26 cellular contexts compared by ENCODE assay signal in genomic region chr13:48741377-48741776, GRCh38.
DNase-seq lines count a peak whose midpoint lies in the region; ATAC-seq, FAIRE-seq and TF ChIP-seq lines count a peak whose summit lies in the region.
"Had no signal": no experiment of that assay in that cellular context is flagged by ENCODE, and none has a peak within 500 bp of the region (broad histone marks: within the 10 kb centered on the region; RNA-seq: fewer than 3 reads in every experiment).

No MANE protein-coding gene starts in this region.

- no peak overlapping the region for H3K4me2 ChIP-seq in Karpas-422 (ENCODE audit: low read depth, low read length, poor library complexity, severe bottlenecking)
- no peak overlapping the region for H3K4me2 ChIP-seq in endothelial cell of umbilical vein (ENCODE audit: insufficient read depth, low read length)

- no peak overlapping the region for H3K9ac ChIP-seq in Karpas-422 (ENCODE audit: low read length)
- no peak overlapping the region for H3K9ac ChIP-seq in endothelial cell of umbilical vein (replicated peaks; ENCODE audit: extremely low read depth, insufficient read depth, low read length)
- H3K9ac ChIP-seq: GM23248 had no signal

- no peaks in the 10 kb centered on the region for H4K20me1 ChIP-seq in Karpas-422 (ENCODE audit: insufficient read depth, low read depth, low read length)
- no peaks in the 10 kb centered on the region for H4K20me1 ChIP-seq in endothelial cell of umbilical vein (replicated peaks; ENCODE audit: control insufficient read depth, extremely low read depth, insufficient read depth, low read length)

- H3K9me2 ChIP-seq in Karpas-422 (replicated peaks; ENCODE audit: insufficient read depth, low read length) = no peaks in the 10 kb centered on the region

- peaks cover 20% of the 10 kb centered on the region for H3K4me1 ChIP-seq in Karpas-422 (ENCODE audit: low read length)
- H3K4me1 ChIP-seq in endothelial cell of umbilical vein (ENCODE audit: control insufficient read depth, extremely low read depth, insufficient read depth, low read length) = no peaks in the 10 kb centered on the region
- H3K4me1 ChIP-seq: tibial artery had no signal

- H3K9me1 ChIP-seq in endothelial cell of umbilical vein (replicated peaks; ENCODE audit: control insufficient read depth, extremely low read depth, insufficient read depth, low read length) = no peaks in the 10 kb centered on the region

- CTCF ChIA-PET in endothelial cell of umbilical vein (lab: Charles Lee) = interaction anchor here (0.8 to 3.5 kb wide), 4 partner anchors 9 to 27 kb away, joined by 3 to 13 read pairs (median 4); no protein-coding TSS in a partner anchor

- TF ChIP-seq POLR2A in endothelial cell of umbilical vein (IDR thresholded peaks at IDR 0.05; ENCODE audit: low read depth, low read length) = no peak

- no peaks in the 10 kb centered on the region for H3K36me3 ChIP-seq in Karpas-422 (ENCODE audit: insufficient read depth, low read length)
- H3K36me3 ChIP-seq in endothelial cell of umbilical vein (ENCODE audit: control insufficient read depth in 2 of 2, extremely low read depth in 1 of 2, insufficient read depth in 2 of 2, low read length in 2 of 2) = no peaks in the 10 kb centered on the region
- H3K36me3 ChIP-seq: tibial artery had no signal

- TF ChIP-seq CTCF in endothelial cell of umbilical vein (IDR thresholded peaks at IDR 0.05; ENCODE audit: extremely low read depth in 1 of 2, insufficient read depth in 1 of 2, low read depth in 1 of 2, low read length in 2 of 2) = no peak

- intact Hi-C loops in endothelial cell of umbilical vein (cut with micrococcal nuclease) = no loop called here

- no peaks in the 10 kb centered on the region for H3K9me3 ChIP-seq in Karpas-422 (ENCODE audit: low read length)
- H3K9me3 ChIP-seq in endothelial cell of umbilical vein (replicated peaks; ENCODE audit: control insufficient read depth, insufficient read depth, low read length) = no peaks in the 10 kb centered on the region
- H3K9me3 ChIP-seq: mucosa of descending colon, tibial artery had no signal

- H2AFZ ChIP-seq in Karpas-422 (ENCODE audit: low read length) (peak overlapping the region; percentile 9; the same call in 1 of the 2 replicates), endothelial cell of umbilical vein (ENCODE audit: low read depth, low read length) (no peak overlapping the region)
- H2AFZ ChIP-seq: GM23248 had no signal

- H3K79me2 ChIP-seq in Karpas-422 (ENCODE audit: low read length) (no peaks in the 10 kb centered on the region), endothelial cell of umbilical vein (ENCODE audit: control insufficient read depth, insufficient read depth, low read length) (no peaks in the 10 kb centered on the region)

- ATAC-seq in SK-N-SH treated with all-trans-retinoic acid at 6 μM for 48 hours (peak; percentile 57; the same call in 2 of the 3 replicates), HG03095 (IDR thresholded peaks at IDR 0.05; ENCODE audit: unreplicated experiment) (no peak), HG02588 (IDR thresholded peaks at IDR 0.05; ENCODE audit: unreplicated experiment) (no peak)
- ATAC-seq: CD8-positive, alpha-beta T cell; left ventricle myocardium superior; mucosa of descending colon; Panc1; stimulated activated naive CD8-positive, alpha-beta T cell treated with anti-CD3 and anti-CD28 coated beads, Interleukin-15, Interleukin-2, amounts not matched to agents 100 U/mL and 50 U/mL, for 24 hours; WTC11 had no signal

- POLR2A ChIA-PET in endothelial cell of umbilical vein (lab: Charles Lee) = no interaction called here

- FAIRE-seq in endothelial cell of umbilical vein (lab: Jason Lieb, UNC) = no peak

- H3K27ac ChIP-seq in Karpas-422 (ENCODE audit: low read length) = no peak overlapping the region
- H3K27ac ChIP-seq in endothelial cell of umbilical vein (ENCODE audit: insufficient read depth, low read depth, low read length) = no peak overlapping the region
- H3K27ac ChIP-seq: GM23248, HL-60, tibial artery had no signal

- H3K27me3 ChIP-seq in Karpas-422 (ENCODE audit: low read length) = no peaks in the 10 kb centered on the region
- H3K27me3 ChIP-seq in endothelial cell of umbilical vein (ENCODE audit: control insufficient read depth in 2 of 2, insufficient read depth in 2 of 2, low read length in 2 of 2) = peaks cover 4 to 8% of the 10 kb centered on the region in 2 experiments
- H3K27me3 ChIP-seq: tibial artery had no signal

- H3K4me3 ChIP-seq in Karpas-422 (ENCODE audit: low read length) (no peak overlapping the region), endothelial cell of umbilical vein (replicated peaks in 1 of 3; ENCODE audit: insufficient read depth in 1 of 3, low read depth in 1 of 3, low read length in 3 of 3) (no peak overlapping the region)
- H3K4me3 ChIP-seq: GM23248, mucosa of descending colon, tibial artery had no signal

- dilution Hi-C loops in endothelial cell of umbilical vein (cut with MboI; ENCODE audit: extremely low pct_ligation_motif_present, low sequenced_read_pairs) = no loop called here

- DNase-seq in Karpas-422 (no peak), endothelial cell of umbilical vein (ENCODE audit: low read depth, low spot score) (peak; percentile 37), myocyte (ENCODE audit: low read depth) (peak; percentile 55), NCI-H187 treated with DMSO at 0.1 percent for 48 hours (lab: John Stamatoyannopoulos, UW) (no peak), SHP77 treated with DMSO at 0.1 percent for 48 hours (lab: John Stamatoyannopoulos, UW) (no peak)
- DNase-seq: activated CD4-positive, alpha-beta memory T cell treated with anti-CD3 and anti-CD28 coated beads, Interleukin-2, amount 10 ng/mL, durations not matched to agents 7 days and 5 days; activated naive CD4-positive, alpha-beta T cell treated with anti-CD3 and anti-CD28 coated beads, Interleukin-2, amount 10 ng/mL, durations not matched to agents 7 days and 5 days; activated T-cell treated with anti-CD3 and anti-CD28 coated beads, Interleukin-2, amount 50 U/mL, for 24 hours; CD8-positive, alpha-beta T cell; DMS153; erythroblast; GM23248; head of caudate nucleus; left ventricle myocardium superior; mucosa of descending colon; NCI-H187; NCI-H446; stimulated activated CD4-positive, alpha-beta T cell treated with anti-CD3 and anti-CD28 coated beads, Interleukin-2, amount 100 ng/mL, for 24 hours; stimulated activated naive CD8-positive, alpha-beta T cell treated with anti-CD3 and anti-CD28 coated beads, Interleukin-15, Interleukin-2, amounts not matched to agents 100 U/mL and 50 U/mL, for 24 hours; tibial artery had no signal

- BruUV-seq in endothelial cell of umbilical vein (replicated peaks; lab: Mats Ljungman, UMichigan) = no TSS peak

TF ChIP-seq in SK-N-SH treated with all-trans-retinoic acid at 6 μM for 48 hours, 23 proteins besides CTCF, POLR2A, EP300 and RAD21 (continues in another document):
- TF ChIP-seq ZC3H10 (CRISPR knock-in tag; IDR thresholded peaks at IDR 0.05) = no peak
- TF ChIP-seq SNAI2 (CRISPR knock-in tag; IDR thresholded peaks at IDR 0.05) = no peak
- TF ChIP-seq GLIS3 (CRISPR knock-in tag; IDR thresholded peaks at IDR 0.05) = no peak
- no peak for TF ChIP-seq ZFP3 (CRISPR knock-in tag; IDR thresholded peaks at IDR 0.05)
- no peak for TF ChIP-seq TOX (CRISPR knock-in tag; IDR thresholded peaks at IDR 0.05; ENCODE audit: borderline replicate concordance)
- TF ChIP-seq BACH2 (CRISPR knock-in tag; IDR thresholded peaks at IDR 0.05; ENCODE audit: borderline replicate concordance) = no peak
- TF ChIP-seq POU6F1 (CRISPR knock-in tag; IDR thresholded peaks at IDR 0.05; ENCODE audit: borderline replicate concordance, low read depth) = no peak
- TF ChIP-seq RARB (CRISPR knock-in tag; IDR thresholded peaks at IDR 0.05) = no peak

TF ChIP-seq in endothelial cell of umbilical vein, 7 proteins besides CTCF, POLR2A, EP300 and RAD21:
- no peak for TF ChIP-seq GATA2 (IDR thresholded peaks at IDR 0.05; ENCODE audit: insufficient read depth, insufficient read length, low read depth, low read length)
- no peak for TF ChIP-seq EZH2 (IDR thresholded peaks at IDR 0.05; ENCODE audit: borderline replicate concordance, low read depth, low read length, severe bottlenecking)
- TF ChIP-seq MYC (IDR thresholded peaks at IDR 0.05; ENCODE audit: low read depth, low read length) = no peak
- no peak for TF ChIP-seq POLR2AphosphoS5 (IDR thresholded peaks at IDR 0.05; ENCODE audit: insufficient read depth, low read depth, low read length)
- TF ChIP-seq JUN (IDR thresholded peaks at IDR 0.05; ENCODE audit: borderline replicate concordance, insufficient read depth, insufficient read length, low read depth) = no peak
- no peak for TF ChIP-seq FOS (IDR thresholded peaks at IDR 0.05; ENCODE audit: borderline replicate concordance, insufficient read depth, low read length)
- no peak for TF ChIP-seq MAX (IDR thresholded peaks at IDR 0.05; ENCODE audit: insufficient read depth, insufficient read length)

Comparison
In these comparisons a context has a peak if more than half of its experiments do, and no peak if none do; other contexts are left out.
1. DNase-seq: peak in endothelial cell of umbilical vein (single experiment) and myocyte (single experiment); none in Karpas-422 (single experiment), NCI-H187 treated with DMSO at 0.1 percent for 48 hours (single experiment) and SHP77 treated with DMSO at 0.1 percent for 48 hours (single experiment).